ENCODE assay signal across 6 cellular contexts in the genomic region with DNA sequence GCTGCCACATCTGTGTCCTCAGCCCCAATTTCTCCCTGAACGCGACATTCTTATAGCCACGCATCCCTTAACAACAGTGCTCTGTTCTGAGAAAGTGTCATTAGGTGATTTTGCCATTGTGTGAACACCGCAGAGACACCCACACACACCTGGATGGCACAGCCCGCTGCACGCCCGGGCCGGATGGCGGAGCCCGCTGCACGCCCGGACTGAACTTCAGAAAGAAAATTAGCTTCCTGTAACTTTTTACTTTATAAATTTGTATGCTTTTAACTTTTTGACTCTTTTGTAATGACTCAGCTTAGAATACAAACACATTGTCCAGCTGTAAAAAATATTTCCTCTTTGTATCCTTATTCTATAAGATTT.
DNase-seq lines count a peak whose midpoint lies in the region; FAIRE-seq and TF ChIP-seq lines count a peak whose summit lies in the region.
"Not testable (repeated sequence)": the region's sequence is repeated elsewhere in the genome, so short reads cannot be mapped to it uniquely, and the experiment has no call there.

No MANE protein-coding gene starts in this region.

- H4K91ac ChIP-seq in H1 (replicated peaks; ENCODE audit: insufficient read length, low read length): not testable (repeated sequence)

- H3K9ac ChIP-seq in H1 (replicated peaks in 1 of 4; ENCODE audit: extremely low read depth in 1 of 4, low read depth in 3 of 4, low read length in 3 of 4); neural progenitor cell: not testable (repeated sequence)

- H3K9me3 Mint-ChIP-seq in T-helper 2 cell treated with Interferon-gamma antibody and Interleukin-4, amounts not matched to agents 5 μg/mL and 100 μg/mL, for 36 hours; neural progenitor cell; osteocyte (ENCODE audit: unreplicated experiment): not testable (repeated sequence)

- not testable (repeated sequence) for H3K4me3 ChIP-seq in GM06990 (replicated peaks; ENCODE audit: low read depth, low read length); Jurkat, Clone E6-1 (ENCODE audit: low read length); H1 (ENCODE audit: extremely low read depth in 1 of 4, insufficient read depth in 2 of 4, low read depth in 3 of 4, low read length in 4 of 4); neural progenitor cell

- not testable (repeated sequence) for FAIRE-seq in H1 (lab: Jason Lieb, UNC)

- POLR2A ChIA-PET in H1 (lab: Charles Lee; ENCODE audit: partially characterized antibody): not testable (repeated sequence)

- not testable (repeated sequence) for H3K56ac ChIP-seq in H1 (replicated peaks; ENCODE audit: insufficient read length, low read depth, low read length)

- not testable (repeated sequence) for H3K23ac ChIP-seq in H1 (ENCODE audit: insufficient read length)

- H3K79me1 ChIP-seq in H1 (ENCODE audit: low read depth, low read length): not testable (repeated sequence)

- H3K4me1 ChIP-seq in H1 (replicated peaks in 1 of 4; ENCODE audit: control insufficient read depth in 3 of 4, insufficient read depth in 4 of 4, low read length in 3 of 4): not testable (repeated sequence)
- H3K4me1 ChIP-seq in neural progenitor cell: peaks cover 12% of the 10 kb centered on the region

- not testable (repeated sequence) for H2AK5ac ChIP-seq in H1 (ENCODE audit: low read depth, low read length)

- not testable (repeated sequence) for TF ChIP-seq CTCF in GM06990 (IDR thresholded peaks at IDR 0.05; ENCODE audit: insufficient read depth, low read length, poor library complexity, severe bottlenecking); H1 (IDR thresholded peaks at IDR 0.05; ENCODE audit: control extremely low read depth in 1 of 3, insufficient read depth in 1 of 3, low read depth in 1 of 3, low read length in 3 of 3); neural progenitor cell (IDR thresholded peaks at IDR 0.05); osteocyte (IDR thresholded peaks at IDR 0.05)

- not testable (repeated sequence) for H3K23me2 ChIP-seq in H1 (ENCODE audit: low read depth, low read length)

- not testable (repeated sequence) for H3K4ac ChIP-seq in H1 (replicated peaks; ENCODE audit: insufficient read length, low read depth, low read length)

- not testable (repeated sequence) for H3K27me3 ChIP-seq in GM06990 (replicated peaks; ENCODE audit: control insufficient read depth, insufficient read depth, low read length); H1 (replicated peaks in 1 of 4; ENCODE audit: control insufficient read depth in 3 of 4, extremely low read depth in 1 of 4, insufficient read depth in 3 of 4, low read length in 3 of 4); neural progenitor cell

- not testable (repeated sequence) for H3F3A ChIP-seq in neural progenitor cell (ENCODE audit: low read depth)

- not testable (repeated sequence) for H3K36me3 Mint-ChIP-seq in T-helper 2 cell treated with Interferon-gamma antibody and Interleukin-4, amounts not matched to agents 5 μg/mL and 100 μg/mL, for 36 hours (ENCODE audit: low read depth); neural progenitor cell; osteocyte (ENCODE audit: unreplicated experiment)

- peak overlapping the region; percentile 21 for H3K27ac Mint-ChIP-seq in T-helper 2 cell treated with Interferon-gamma antibody and Interleukin-4, amounts not matched to agents 5 μg/mL and 100 μg/mL, for 36 hours
- H3K27ac Mint-ChIP-seq in neural progenitor cell: peak overlapping the region; percentile 80
- not testable (repeated sequence) for H3K27ac Mint-ChIP-seq in osteocyte (ENCODE audit: unreplicated experiment)

- CTCF ChIA-PET in H1 (lab: Charles Lee; ENCODE audit: partially characterized antibody): interaction anchor here (0.6 to 2.3 kb wide), 13 partner anchors 9 to 361 kb away, joined by 3 to 11 read pairs (median 4); no protein-coding TSS in a partner anchor

- not testable (repeated sequence) for H4K8ac ChIP-seq in H1 (ENCODE audit: extremely low read depth, insufficient read depth, low read length)

- not testable (repeated sequence) for TF ChIP-seq EP300 in H1 (IDR thresholded peaks at IDR 0.05; ENCODE audit: borderline replicate concordance in 1 of 2, low read depth in 2 of 2, low read length in 2 of 2)

- H3K9me3 ChIP-seq in H1 (ENCODE audit: insufficient read depth in 2 of 2, low read depth in 1 of 2, low read length in 1 of 2); neural progenitor cell (ENCODE audit: low read depth): not testable (repeated sequence)

- H3K4me1 Mint-ChIP-seq in T-helper 2 cell treated with Interferon-gamma antibody and Interleukin-4, amounts not matched to agents 5 μg/mL and 100 μg/mL, for 36 hours (ENCODE audit: low read depth); osteocyte (ENCODE audit: unreplicated experiment): not testable (repeated sequence)
- peaks cover 32% of the 10 kb centered on the region for H3K4me1 Mint-ChIP-seq in neural progenitor cell

- not testable (repeated sequence) for H4K20me1 ChIP-seq in H1 (replicated peaks in 1 of 2; ENCODE audit: control insufficient read depth in 1 of 2, insufficient read depth in 2 of 2, low read length in 2 of 2); neural progenitor cell (ENCODE audit: low read depth)

- not testable (repeated sequence) for TF ChIP-seq RAD21 in H1 (IDR thresholded peaks at IDR 0.05 in 1 of 2, conservative IDR thresholded peaks at IDR 0.05 in 1 of 2; ENCODE audit: low read depth in 2 of 2, low read length in 2 of 2)

- not testable (repeated sequence) for H3K79me2 ChIP-seq in H1 (ENCODE audit: control insufficient read depth in 1 of 2, insufficient read depth in 2 of 2, low read length in 2 of 2); neural progenitor cell (ENCODE audit: low read depth)

- H3K4me2 ChIP-seq in H1 (ENCODE audit: insufficient read depth in 1 of 2, low read depth in 2 of 2, low read length in 2 of 2); neural progenitor cell: not testable (repeated sequence)

- not testable (repeated sequence) for H3K27ac ChIP-seq in H1 (ENCODE audit: low read depth, low read length); neural progenitor cell

- H3K36me3 ChIP-seq in GM06990 (ENCODE audit: control insufficient read depth, insufficient read depth, low read length); H1 (ENCODE audit: control insufficient read depth in 2 of 4, insufficient read depth in 4 of 4, low read length in 3 of 4); neural progenitor cell: not testable (repeated sequence)

- H4K5ac ChIP-seq in H1 (ENCODE audit: insufficient read length, low read depth, low read length): not testable (repeated sequence)

- H2BK120ac ChIP-seq in H1 (replicated peaks; ENCODE audit: low read depth, low read length): not testable (repeated sequence)

- H2BK12ac ChIP-seq in H1 (ENCODE audit: low read depth, low read length): peak overlapping the region; percentile 90; the same call in 1 of the 2 replicates

- peak overlapping the region; percentile 75; the same call in 1 of the 2 replicates for H2BK5ac ChIP-seq in H1 (ENCODE audit: low read depth, low read length)

- peak overlapping the region; percentile 87; the same call in 1 of the 2 replicates for H3K18ac ChIP-seq in H1 (ENCODE audit: extremely low read depth, low read length)

- H3K27me3 Mint-ChIP-seq in T-helper 2 cell treated with Interferon-gamma antibody and Interleukin-4, amounts not matched to agents 5 μg/mL and 100 μg/mL, for 36 hours (ENCODE audit: low read depth); neural progenitor cell (ENCODE audit: insufficient read depth, low read depth): not testable (repeated sequence)
- peaks cover 12% of the 10 kb centered on the region for H3K27me3 Mint-ChIP-seq in osteocyte (ENCODE audit: unreplicated experiment)

- 0 out of 2 replicates have a peak overlapping the region, but pooled peaks have one; percentile 81 for H2BK15ac ChIP-seq in H1 (ENCODE audit: low read length)

- H3K14ac ChIP-seq in H1 (ENCODE audit: insufficient read length): not testable (repeated sequence)

- H3K4me3 Mint-ChIP-seq in T-helper 2 cell treated with Interferon-gamma antibody and Interleukin-4, amounts not matched to agents 5 μg/mL and 100 μg/mL, for 36 hours; osteocyte (ENCODE audit: unreplicated experiment): not testable (repeated sequence)
- H3K4me3 Mint-ChIP-seq in neural progenitor cell: peak overlapping the region; percentile 46

- 98% methylated on average over 12 of the region's 12 CpGs; no CpG with 5 or more reads in 1 of the 2 experiments for WGBS in H1 (ENCODE audit: extremely low coverage in 1 of 2, insufficient coverage in 1 of 2, insufficient read length in 1 of 2, insufficient replicate concordance in 2 of 2, low coverage in 1 of 2, low lambda C conversion rate in 2 of 2, missing lambda C conversion rate in 1 of 2), 2 experiments

- DNase-seq in GM06990 (ENCODE audit: extremely low read depth, insufficient read length) (peak; percentile 20), osteocyte (ENCODE audit: extremely low spot score, unreplicated experiment) (peak; percentile 49)
- DNase-seq in Jurkat, Clone E6-1 (ENCODE audit: low read depth, low spot score): peak; percentile 5
- not testable (repeated sequence) for DNase-seq in T-helper 2 cell treated with Interferon-gamma antibody and Interleukin-4, amounts not matched to agents 5 μg/mL and 100 μg/mL, for 36 hours (ENCODE audit: low spot score); H1 (ENCODE audit: low read depth in 1 of 2, low spot score in 2 of 2); neural progenitor cell (ENCODE audit: low spot score)

- not testable (repeated sequence) for H2AFZ ChIP-seq in H1 (ENCODE audit: low read length); neural progenitor cell (replicated peaks)

- not testable (repeated sequence) for TF ChIP-seq POLR2A in H1 (IDR thresholded peaks at IDR 0.05; ENCODE audit: control extremely low read depth in 1 of 2, low read depth in 2 of 2, low read length in 2 of 2)

- 0 out of 2 replicates have a peak overlapping the region, but pooled peaks have one; percentile 61 for H2BK20ac ChIP-seq in H1 (ENCODE audit: low read length)
